Comparison of ENCODE assay signal across 24 cellular contexts in the genomic region with DNA sequence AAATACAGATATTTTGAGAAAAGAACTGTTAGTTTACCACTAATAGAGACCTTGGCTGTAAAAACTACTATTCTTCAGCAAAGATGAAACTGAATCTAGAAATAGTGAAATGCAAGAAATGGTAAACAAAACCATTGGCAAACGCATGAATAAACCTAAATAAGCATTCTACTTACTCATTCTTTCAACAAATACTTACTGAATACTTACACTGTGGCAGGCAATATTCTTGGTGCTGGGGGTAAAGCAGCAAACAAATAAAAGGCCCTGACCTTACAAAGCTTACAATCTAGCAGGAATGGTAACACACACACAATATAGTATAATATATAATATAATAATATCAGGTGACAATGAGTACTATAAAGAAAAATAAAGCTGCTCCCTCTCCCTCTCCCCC. TPM values are rescaled to one million over a fixed set of nuclear protein-coding genes. Genes with fewer than 3 reads are reported as not detected.
DNase-seq lines count a peak whose midpoint lies in the region; ATAC-seq and TF ChIP-seq lines count a peak whose summit lies in the region.
"Had no signal": no experiment of that assay in that cellular context is flagged by ENCODE, and none has a peak within 500 bp of the region (broad histone marks: within the 10 kb centered on the region; RNA-seq: fewer than 3 reads in every experiment).

No MANE protein-coding gene starts in this region.

- peaks cover 3% of the 10 kb centered on the region for H3K27me3 Mint-ChIP-seq in brain
- H3K27me3 Mint-ChIP-seq in CD8-positive, alpha-beta T cell (ENCODE audit: low read depth), result no peaks in the 10 kb centered on the region

- H3K9me2 ChIP-seq in Karpas-422 (replicated peaks; ENCODE audit: insufficient read depth, low read length), result no peaks in the 10 kb centered on the region

- CTCF ChIA-PET in CD8-positive, alpha-beta T cell (lab: Charles Lee), result no interaction called here

- H4K91ac ChIP-seq in mesenchymal stem cell (ENCODE audit: low read length), result no peak overlapping the region

- H2AFZ ChIP-seq in Karpas-422 (ENCODE audit: low read length) (no peak overlapping the region), mesenchymal stem cell (ENCODE audit: low read depth, low read length) (no peak overlapping the region)

- WGBS in mesenchymal stem cell, result 29% methylated on average over 1 of the region's 1 CpG

- H3K18ac ChIP-seq in mesenchymal stem cell (ENCODE audit: low read depth in 1 of 2, low read length in 2 of 2), result no peak overlapping the region

- DNase-seq in GM12865 (ENCODE audit: low read depth) (peak; percentile 12), Karpas-422 (no peak), mesenchymal stem cell (peak; percentile 30), vagina (ENCODE audit: extremely low spot score in 2 of 2) (no peak), NCI-H345 (lab: John Stamatoyannopoulos, UW) (no peak)
- DNase-seq in CD8-positive, alpha-beta T cell, result no peak
- DNase-seq: 8988T; ACHN; BE2C; DMS153; MV-4-11; NCI-H1105 treated with DMSO at 0.1 percent for 48 hours; NCI-H146; NCI-H1930; NCI-H446 treated with DMSO at 0.1 percent for 48 hours; NCI-H526; NCI-H82; NK-92 treated with Interleukin-12 subunit alpha and Interleukin-12 subunit beta, amount 100 ng/mL, for 24 hours; RPMI8226 had no signal

- intact Hi-C loops in vagina (cut with DNase I), result no loop called here
- intact Hi-C loops in CD8-positive, alpha-beta T cell (cut with DNase I, micrococcal nuclease), result no loop called here

- no peak overlapping the region for H3K9ac ChIP-seq in Karpas-422 (ENCODE audit: low read length)
- H3K9ac ChIP-seq in mesenchymal stem cell (ENCODE audit: low read length), result no peak overlapping the region

- H3K27me3 ChIP-seq in Karpas-422 (ENCODE audit: low read length) (no peaks in the 10 kb centered on the region), mesenchymal stem cell (ENCODE audit: control insufficient read depth in 1 of 2, insufficient read depth in 1 of 2, low read length in 2 of 2) (no peaks in the 10 kb centered on the region), vagina (no peaks in the 10 kb centered on the region)
- no peaks in the 10 kb centered on the region for H3K27me3 ChIP-seq in CD8-positive, alpha-beta T cell (ENCODE audit: insufficient read depth, low read length)
- H3K27me3 ChIP-seq: BE2C had no signal

- H4K20me1 ChIP-seq in Karpas-422 (ENCODE audit: insufficient read depth, low read depth, low read length), result no peaks in the 10 kb centered on the region

- H3K9me3 Mint-ChIP-seq in brain, result peaks cover 0 to 11% (median 6%) of the 10 kb centered on the region in 5 experiments
- no peaks in the 10 kb centered on the region for H3K9me3 Mint-ChIP-seq in CD8-positive, alpha-beta T cell

- H2BK12ac ChIP-seq in mesenchymal stem cell (ENCODE audit: low read length in 2 of 2), result no peak overlapping the region

- H3K4me2 ChIP-seq in Karpas-422 (ENCODE audit: low read depth, low read length, poor library complexity, severe bottlenecking), result peak overlapping the region; percentile 1
- H3K4me2 ChIP-seq in mesenchymal stem cell (ENCODE audit: low read length, poor library complexity, severe bottlenecking), result no peak overlapping the region

- H3K27ac ChIP-seq in Karpas-422 (ENCODE audit: low read length) (peak overlapping the region; percentile 18), mesenchymal stem cell (ENCODE audit: low read length, poor library complexity, severe bottlenecking) (no peak overlapping the region), vagina (no peak overlapping the region)
- H3K27ac ChIP-seq in CD8-positive, alpha-beta T cell (ENCODE audit: low read depth, low read length), result no peak overlapping the region

- H2BK120ac ChIP-seq in mesenchymal stem cell (ENCODE audit: low read depth, low read length), result no peak overlapping the region

- no peak overlapping the region for H3K14ac ChIP-seq in mesenchymal stem cell (ENCODE audit: low read length in 2 of 2)

- H3K4ac ChIP-seq in mesenchymal stem cell (ENCODE audit: low read depth in 1 of 2, low read length in 2 of 2), result no peak overlapping the region

- H2BK15ac ChIP-seq in mesenchymal stem cell (ENCODE audit: low read depth, poor library complexity, severe bottlenecking), result no peak overlapping the region

- peaks cover 15% of the 10 kb centered on the region for H3K4me1 ChIP-seq in Karpas-422 (ENCODE audit: low read length)
- H3K4me1 ChIP-seq in mesenchymal stem cell (ENCODE audit: control insufficient read depth, insufficient read depth, low read depth, low read length), result peaks cover 2% of the 10 kb centered on the region
- peaks cover 19% of the 10 kb centered on the region for H3K4me1 ChIP-seq in vagina
- H3K4me1 ChIP-seq in CD8-positive, alpha-beta T cell (ENCODE audit: insufficient read depth, low read length), result no peaks in the 10 kb centered on the region
- H3K4me1 ChIP-seq: BE2C had no signal

- H3K4me3 ChIP-seq in GM12865 (ENCODE audit: low read depth, low read length) (no peak overlapping the region), Karpas-422 (ENCODE audit: low read length) (no peak overlapping the region), mesenchymal stem cell (ENCODE audit: insufficient read depth in 1 of 2, low read depth in 1 of 2, low read length in 2 of 2) (no peak overlapping the region), vagina (no peak overlapping the region)
- no peak overlapping the region for H3K4me3 ChIP-seq in CD8-positive, alpha-beta T cell (ENCODE audit: low read depth, low read length)
- H3K4me3 ChIP-seq: K562 had no signal

- H3K23ac ChIP-seq in mesenchymal stem cell (ENCODE audit: low read length in 2 of 2), result no peak overlapping the region

- no peak overlapping the region for H2BK5ac ChIP-seq in mesenchymal stem cell (ENCODE audit: low read depth, low read length, poor library complexity, severe bottlenecking)

- H3K4me3 Mint-ChIP-seq in brain, result no peak overlapping the region
- H3K4me3 Mint-ChIP-seq in CD8-positive, alpha-beta T cell, result no peak overlapping the region
- H3K4me3 Mint-ChIP-seq: CD14-positive monocyte had no signal

- H3K27ac Mint-ChIP-seq in brain, result peak overlapping the region in 3 of 5 experiments; percentile 36 to 82 (median 67)
- no peak overlapping the region for H3K27ac Mint-ChIP-seq in CD8-positive, alpha-beta T cell

- peaks cover 62% of the 10 kb centered on the region for H3K36me3 Mint-ChIP-seq in brain
- H3K36me3 Mint-ChIP-seq in CD8-positive, alpha-beta T cell, result no peaks in the 10 kb centered on the region

- H2AK5ac ChIP-seq in mesenchymal stem cell (ENCODE audit: low read length, severe bottlenecking), result no peak overlapping the region

- H3K79me1 ChIP-seq in mesenchymal stem cell (replicated peaks; ENCODE audit: low read length, poor library complexity, severe bottlenecking), result peaks cover 11% of the 10 kb centered on the region

- TF ChIP-seq POLR2A in vagina (IDR thresholded peaks at IDR 0.05), result no peak

- H4K8ac ChIP-seq in mesenchymal stem cell (ENCODE audit: low read length), result no peak overlapping the region

- peaks cover 9% of the 10 kb centered on the region; the same call in 1 of the 2 replicates for H3K36me3 ChIP-seq in Karpas-422 (ENCODE audit: insufficient read depth, low read length)
- peaks cover 2 to 22% of the 10 kb centered on the region in 2 experiments for H3K36me3 ChIP-seq in mesenchymal stem cell (ENCODE audit: control insufficient read depth in 1 of 2, insufficient read depth in 2 of 2, low read depth in 1 of 2, low read length in 2 of 2)
- no peaks in the 10 kb centered on the region for H3K36me3 ChIP-seq in vagina
- H3K36me3 ChIP-seq in CD8-positive, alpha-beta T cell (ENCODE audit: insufficient read depth, low read length), result no peaks in the 10 kb centered on the region
- H3K36me3 ChIP-seq: BE2C had no signal

- H3K9me3 ChIP-seq in Karpas-422 (ENCODE audit: low read length) (no peaks in the 10 kb centered on the region), mesenchymal stem cell (ENCODE audit: control insufficient read depth, low read length) (no peaks in the 10 kb centered on the region), vagina (no peaks in the 10 kb centered on the region)
- no peaks in the 10 kb centered on the region for H3K9me3 ChIP-seq in CD8-positive, alpha-beta T cell (ENCODE audit: low read length)
- H3K9me3 ChIP-seq: BE2C had no signal

- peaks cover 52% of the 10 kb centered on the region for H3K79me2 ChIP-seq in Karpas-422 (ENCODE audit: low read length)

- H3K4me1 Mint-ChIP-seq in brain, result peaks cover 5% of the 10 kb centered on the region
- no peaks in the 10 kb centered on the region for H3K4me1 Mint-ChIP-seq in CD8-positive, alpha-beta T cell (ENCODE audit: low read depth)
- H3K4me1 Mint-ChIP-seq: CD14-positive monocyte had no signal

- ATAC-seq in CD8-positive, alpha-beta T cell, result no peak
- ATAC-seq: HCT116, HepG2, K562 had no signal

- TF ChIP-seq CTCF in GM12865 (IDR thresholded peaks at IDR 0.05; ENCODE audit: insufficient read depth, low read depth, low read length, missing control alignments) (no peak), brain (conservative IDR thresholded peaks at IDR 0.05) (no peak), vagina (IDR thresholded peaks at IDR 0.05) (no peak)
- no peak for TF ChIP-seq CTCF in CD8-positive, alpha-beta T cell (IDR thresholded peaks at IDR 0.05)

- POLR2A ChIA-PET in CD8-positive, alpha-beta T cell (lab: Charles Lee), result no interaction called here

RNA-seq across cellular contexts. Expression of a gene that starts 38.7 kb away (rescaled TPM):
- total RNA-seq in Karpas-422 (2014; rRNA removed; shearing (Covaris generic); ENCODE audit: low replicate concordance), result 13.4 and 35.6 TPM in 2 replicates
- polyA plus RNA-seq in brain (ENCODE audit: insufficient read depth, low read depth, low replicate concordance), result 6.7 TPM
- 9.6 TPM for polyA plus RNA-seq in mesenchymal stem cell (2013, experiment 1 of 2)
- 11.5 TPM for polyA plus RNA-seq in mesenchymal stem cell (2013, experiment 2 of 2)
- 20.6 TPM for total RNA-seq in vagina
- total RNA-seq in CD8-positive, alpha-beta T cell, result 1 to 10 TPM; 2.4 to 2.5 TPM

Comparison
In these comparisons a context has a peak if more than half of its experiments do, and no peak if none do; other contexts are left out.
1. DNase-seq: peak in GM12865 (single experiment) and mesenchymal stem cell (single experiment); none in Karpas-422 (single experiment), vagina (0 of 2), CD8-positive, alpha-beta T cell (0 of 7) and NCI-H345 (single experiment).